Comparison of ENCODE assay signal across 2 cellular contexts in the genomic region with DNA sequence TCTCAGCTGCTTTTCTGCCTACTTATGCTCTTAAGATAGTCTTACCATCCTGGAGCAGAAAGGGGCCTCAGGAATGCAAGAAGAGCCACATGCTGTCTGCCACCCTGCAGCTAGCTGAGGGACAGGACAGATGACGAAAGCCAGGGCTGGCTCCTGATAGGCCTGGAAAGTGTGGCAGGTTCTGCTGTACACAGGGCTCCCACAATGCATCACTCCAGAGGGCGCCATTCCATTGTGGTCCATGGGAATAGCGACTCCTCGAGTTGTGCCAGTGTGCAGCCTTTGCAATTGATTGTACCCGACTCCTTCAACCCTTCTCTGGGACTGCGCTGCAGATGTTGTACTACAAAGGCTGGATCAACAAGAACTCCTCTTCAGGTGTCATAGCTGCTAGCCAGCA.
TF ChIP-seq lines count a peak whose summit lies in the region.

No MANE protein-coding gene starts in this region.

TF ChIP-seq in HCT116, 20 proteins besides CTCF, POLR2A, EP300 and RAD21:
- TF ChIP-seq CBX3 (IDR thresholded peaks at IDR 0.05; ENCODE audit: low read depth) = no peak
- TF ChIP-seq, protein P1, sequence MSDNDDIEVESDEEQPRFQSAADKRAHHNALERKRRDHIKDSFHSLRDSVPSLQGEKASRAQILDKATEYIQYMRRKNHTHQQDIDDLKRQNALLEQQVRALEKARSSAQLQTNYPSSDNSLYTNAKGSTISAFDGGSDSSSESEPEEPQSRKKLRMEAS (IDR thresholded peaks at IDR 0.05) = no peak
- TF ChIP-seq CEBPB (IDR thresholded peaks at IDR 0.05; ENCODE audit: low read depth) = no peak
- no peak for TF ChIP-seq ZFX (IDR thresholded peaks at IDR 0.05)
- no peak for TF ChIP-seq POLR2AphosphoS5 (IDR thresholded peaks at IDR 0.05; ENCODE audit: low read depth, low read length)
- TF ChIP-seq, protein P2, sequence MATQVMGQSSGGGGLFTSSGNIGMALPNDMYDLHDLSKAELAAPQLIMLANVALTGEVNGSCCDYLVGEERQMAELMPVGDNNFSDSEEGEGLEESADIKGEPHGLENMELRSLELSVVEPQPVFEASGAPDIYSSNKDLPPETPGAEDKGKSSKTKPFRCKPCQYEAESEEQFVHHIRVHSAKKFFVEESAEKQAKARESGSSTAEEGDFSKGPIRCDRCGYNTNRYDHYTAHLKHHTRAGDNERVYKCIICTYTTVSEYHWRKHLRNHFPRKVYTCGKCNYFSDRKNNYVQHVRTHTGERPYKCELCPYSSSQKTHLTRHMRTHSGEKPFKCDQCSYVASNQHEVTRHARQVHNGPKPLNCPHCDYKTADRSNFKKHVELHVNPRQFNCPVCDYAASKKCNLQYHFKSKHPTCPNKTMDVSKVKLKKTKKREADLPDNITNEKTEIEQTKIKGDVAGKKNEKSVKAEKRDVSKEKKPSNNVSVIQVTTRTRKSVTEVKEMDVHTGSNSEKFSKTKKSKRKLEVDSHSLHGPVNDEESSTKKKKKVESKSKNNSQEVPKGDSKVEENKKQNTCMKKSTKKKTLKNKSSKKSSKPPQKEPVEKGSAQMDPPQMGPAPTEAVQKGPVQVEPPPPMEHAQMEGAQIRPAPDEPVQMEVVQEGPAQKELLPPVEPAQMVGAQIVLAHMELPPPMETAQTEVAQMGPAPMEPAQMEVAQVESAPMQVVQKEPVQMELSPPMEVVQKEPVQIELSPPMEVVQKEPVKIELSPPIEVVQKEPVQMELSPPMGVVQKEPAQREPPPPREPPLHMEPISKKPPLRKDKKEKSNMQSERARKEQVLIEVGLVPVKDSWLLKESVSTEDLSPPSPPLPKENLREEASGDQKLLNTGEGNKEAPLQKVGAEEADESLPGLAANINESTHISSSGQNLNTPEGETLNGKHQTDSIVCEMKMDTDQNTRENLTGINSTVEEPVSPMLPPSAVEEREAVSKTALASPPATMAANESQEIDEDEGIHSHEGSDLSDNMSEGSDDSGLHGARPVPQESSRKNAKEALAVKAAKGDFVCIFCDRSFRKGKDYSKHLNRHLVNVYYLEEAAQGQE (IDR thresholded peaks at IDR 0.05; ENCODE audit: low read depth) = no peak
- no peak for TF ChIP-seq YY1 (IDR thresholded peaks at IDR 0.05; ENCODE audit: extremely low read depth, insufficient replicate concordance, low read depth, low read length)
- TF ChIP-seq TCF7L2 (IDR thresholded peaks at IDR 0.05; ENCODE audit: borderline replicate concordance, extremely low read depth, insufficient read depth, insufficient read length) = no peak
- TF ChIP-seq ELF1 (IDR thresholded peaks at IDR 0.05; ENCODE audit: borderline replicate concordance, low read depth) = no peak
- TF ChIP-seq, protein P3, sequence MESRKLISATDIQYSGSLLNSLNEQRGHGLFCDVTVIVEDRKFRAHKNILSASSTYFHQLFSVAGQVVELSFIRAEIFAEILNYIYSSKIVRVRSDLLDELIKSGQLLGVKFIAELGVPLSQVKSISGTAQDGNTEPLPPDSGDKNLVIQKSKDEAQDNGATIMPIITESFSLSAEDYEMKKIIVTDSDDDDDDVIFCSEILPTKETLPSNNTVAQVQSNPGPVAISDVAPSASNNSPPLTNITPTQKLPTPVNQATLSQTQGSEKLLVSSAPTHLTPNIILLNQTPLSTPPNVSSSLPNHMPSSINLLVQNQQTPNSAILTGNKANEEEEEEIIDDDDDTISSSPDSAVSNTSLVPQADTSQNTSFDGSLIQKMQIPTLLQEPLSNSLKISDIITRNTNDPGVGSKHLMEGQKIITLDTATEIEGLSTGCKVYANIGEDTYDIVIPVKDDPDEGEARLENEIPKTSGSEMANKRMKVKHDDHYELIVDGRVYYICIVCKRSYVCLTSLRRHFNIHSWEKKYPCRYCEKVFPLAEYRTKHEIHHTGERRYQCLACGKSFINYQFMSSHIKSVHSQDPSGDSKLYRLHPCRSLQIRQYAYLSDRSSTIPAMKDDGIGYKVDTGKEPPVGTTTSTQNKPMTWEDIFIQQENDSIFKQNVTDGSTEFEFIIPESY (IDR thresholded peaks at IDR 0.05; ENCODE audit: extremely low read depth, insufficient replicate concordance, low read length) = no peak
- no peak for TF ChIP-seq SRF (IDR thresholded peaks at IDR 0.05; ENCODE audit: low read depth)
- TF ChIP-seq ZNF274 (IDR thresholded peaks at IDR 0.05; ENCODE audit: low read depth, low read length) = no peak
- no peak for TF ChIP-seq EZH2phosphoT487 (IDR thresholded peaks at IDR 0.05; ENCODE audit: borderline replicate concordance)
- TF ChIP-seq EGR1 (IDR thresholded peaks at IDR 0.05; ENCODE audit: low read depth) = no peak
- TF ChIP-seq JUND (IDR thresholded peaks at IDR 0.05) = no peak
- no peak for TF ChIP-seq SP1 (IDR thresholded peaks at IDR 0.05; ENCODE audit: low read depth)
- TF ChIP-seq FOSL1 (IDR thresholded peaks at IDR 0.05; ENCODE audit: low read depth) = no peak
- TF ChIP-seq SIN3A (IDR thresholded peaks at IDR 0.05; ENCODE audit: low read depth) = no peak

TF ChIP-seq in SK-N-SH, 30 proteins besides CTCF, POLR2A, EP300 and RAD21 (continued from another document):
- TF ChIP-seq, protein P4, sequence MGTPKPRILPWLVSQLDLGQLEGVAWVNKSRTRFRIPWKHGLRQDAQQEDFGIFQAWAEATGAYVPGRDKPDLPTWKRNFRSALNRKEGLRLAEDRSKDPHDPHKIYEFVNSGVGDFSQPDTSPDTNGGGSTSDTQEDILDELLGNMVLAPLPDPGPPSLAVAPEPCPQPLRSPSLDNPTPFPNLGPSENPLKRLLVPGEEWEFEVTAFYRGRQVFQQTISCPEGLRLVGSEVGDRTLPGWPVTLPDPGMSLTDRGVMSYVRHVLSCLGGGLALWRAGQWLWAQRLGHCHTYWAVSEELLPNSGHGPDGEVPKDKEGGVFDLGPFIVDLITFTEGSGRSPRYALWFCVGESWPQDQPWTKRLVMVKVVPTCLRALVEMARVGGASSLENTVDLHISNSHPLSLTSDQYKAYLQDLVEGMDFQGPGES (IDR thresholded peaks at IDR 0.05; ENCODE audit: low read depth, low read length) = no peak
- no peak for TF ChIP-seq EZH2phosphoT487 (IDR thresholded peaks at IDR 0.05; ENCODE audit: borderline replicate concordance, low read depth)
- TF ChIP-seq, protein P5, sequence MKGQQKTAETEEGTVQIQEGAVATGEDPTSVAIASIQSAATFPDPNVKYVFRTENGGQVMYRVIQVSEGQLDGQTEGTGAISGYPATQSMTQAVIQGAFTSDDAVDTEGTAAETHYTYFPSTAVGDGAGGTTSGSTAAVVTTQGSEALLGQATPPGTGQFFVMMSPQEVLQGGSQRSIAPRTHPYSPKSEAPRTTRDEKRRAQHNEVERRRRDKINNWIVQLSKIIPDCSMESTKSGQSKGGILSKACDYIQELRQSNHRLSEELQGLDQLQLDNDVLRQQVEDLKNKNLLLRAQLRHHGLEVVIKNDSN (IDR thresholded peaks at IDR 0.05; ENCODE audit: borderline replicate concordance, low read depth) = no peak
- no peak for TF ChIP-seq NRF1 (IDR thresholded peaks at IDR 0.05; ENCODE audit: low read depth, low read length)
- TF ChIP-seq, protein P6, sequence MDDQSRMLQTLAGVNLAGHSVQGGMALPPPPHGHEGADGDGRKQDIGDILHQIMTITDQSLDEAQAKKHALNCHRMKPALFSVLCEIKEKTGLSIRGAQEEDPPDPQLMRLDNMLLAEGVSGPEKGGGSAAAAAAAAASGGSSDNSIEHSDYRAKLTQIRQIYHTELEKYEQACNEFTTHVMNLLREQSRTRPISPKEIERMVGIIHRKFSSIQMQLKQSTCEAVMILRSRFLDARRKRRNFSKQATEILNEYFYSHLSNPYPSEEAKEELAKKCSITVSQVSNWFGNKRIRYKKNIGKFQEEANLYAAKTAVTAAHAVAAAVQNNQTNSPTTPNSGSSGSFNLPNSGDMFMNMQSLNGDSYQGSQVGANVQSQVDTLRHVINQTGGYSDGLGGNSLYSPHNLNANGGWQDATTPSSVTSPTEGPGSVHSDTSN (IDR thresholded peaks at IDR 0.05) = no peak
- TF ChIP-seq NFIC (IDR thresholded peaks at IDR 0.05; ENCODE audit: borderline replicate concordance) = no peak
- no peak for TF ChIP-seq YY1 (IDR thresholded peaks at IDR 0.05; ENCODE audit: low read depth)
- TF ChIP-seq, protein P2 (IDR thresholded peaks at IDR 0.05; ENCODE audit: low read depth, low read length) = no peak
- TF ChIP-seq, protein P3 (IDR thresholded peaks at IDR 0.05; ENCODE audit: borderline replicate concordance, low read depth) = no peak
- TF ChIP-seq MEF2A (IDR thresholded peaks at IDR 0.05; ENCODE audit: borderline replicate concordance, low read depth) = no peak
- no peak for TF ChIP-seq POLR2AphosphoS5 (IDR thresholded peaks at IDR 0.05; ENCODE audit: low read depth, low read length)
- no peak for TF ChIP-seq RXRA (IDR thresholded peaks at IDR 0.05; ENCODE audit: borderline replicate concordance, low read depth)
- no peak for TF ChIP-seq RCOR1 (IDR thresholded peaks at IDR 0.05; ENCODE audit: low read length)
